ENCODE assay signal across 10 cellular contexts in genomic region chr13:41547253-41548000, GRCh38.
A peak's percentile ranks its signal among the peaks of the same experiment; 100 is the strongest.
DNase-seq lines count a peak whose midpoint lies in the region; ATAC-seq, FAIRE-seq and TF ChIP-seq lines count a peak whose summit lies in the region.
"Had no signal": no experiment of that assay in that cellular context is flagged by ENCODE, and none has a peak within 500 bp of the region (broad histone marks: within the 10 kb centered on the region; RNA-seq: fewer than 3 reads in every experiment).

No MANE protein-coding gene starts in this region.

- H3K36me3 ChIP-seq in upper lobe of right lung, result no peaks in the 10 kb centered on the region

- H3K9me3 ChIP-seq in upper lobe of right lung, result no peaks in the 10 kb centered on the region

- H3K4me3 Mint-ChIP-seq in activated CD4-positive, alpha-beta T cell treated with anti-CD3 and anti-CD28 coated beads, Interleukin-2, amount 10 ng/mL, durations not matched to agents 24 days and 14 days, result no peak overlapping the region

- no peak overlapping the region for H3K27ac Mint-ChIP-seq in activated CD4-positive, alpha-beta T cell treated with anti-CD3 and anti-CD28 coated beads, Interleukin-2, amount 10 ng/mL, durations not matched to agents 24 days and 14 days

- intact Hi-C loops in activated CD4-positive, alpha-beta T cell treated with anti-CD3 and anti-CD28 coated beads, Interleukin-2, amount 10 ng/mL, durations not matched to agents 24 days and 14 days (cut with micrococcal nuclease), result no loop called here
- intact Hi-C loops in upper lobe of right lung (cut with DNase I), result no loop called here

- H3K36me3 Mint-ChIP-seq in activated CD4-positive, alpha-beta T cell treated with anti-CD3 and anti-CD28 coated beads, Interleukin-2, amount 10 ng/mL, durations not matched to agents 24 days and 14 days (ENCODE audit: low read depth), result peaks cover 2% of the 10 kb centered on the region

- H3K4me1 ChIP-seq in upper lobe of right lung, result peaks cover 6% of the 10 kb centered on the region

- H3K4me3 ChIP-seq in upper lobe of right lung, result no peak overlapping the region

- peak overlapping the region; percentile 25 for H3K27ac ChIP-seq in upper lobe of right lung

- H3K27me3 Mint-ChIP-seq in activated CD4-positive, alpha-beta T cell treated with anti-CD3 and anti-CD28 coated beads, Interleukin-2, amount 10 ng/mL, durations not matched to agents 24 days and 14 days, result no peaks in the 10 kb centered on the region

- H3K27me3 ChIP-seq in upper lobe of right lung, result no peaks in the 10 kb centered on the region

- DNase-seq in activated CD4-positive, alpha-beta T cell treated with anti-CD3 and anti-CD28 coated beads, Interleukin-2, amount 10 ng/mL, durations not matched to agents 24 days and 14 days, result peak; percentile 48
- DNase-seq in activated CD4-positive, alpha-beta T cell treated with anti-CD3 and anti-CD28 coated beads, Interleukin-2, amount 50 U/mL, for 4 hours, result no peak
- peak; percentile 99 for DNase-seq in globus pallidus (ENCODE audit: low spot score)
- peak; percentile 90 for DNase-seq in occipital lobe (lab: John Stamatoyannopoulos, UW)
- no peak for DNase-seq in upper lobe of right lung
- DNase-seq in urothelium cell line (ENCODE audit: low spot score), result no peak
- no peak for DNase-seq in left lobe of liver (ENCODE audit: low spot score)
- DNase-seq: 8988T; activated T-cell treated with anti-CD3 and anti-CD28 coated beads, Interleukin-2, amount 50 U/mL, for 48 hours had no signal

- FAIRE-seq in urothelium cell line (lab: Jason Lieb, UNC), result no peak

- peaks cover 8% of the 10 kb centered on the region for H3K9me3 Mint-ChIP-seq in activated CD4-positive, alpha-beta T cell treated with anti-CD3 and anti-CD28 coated beads, Interleukin-2, amount 10 ng/mL, durations not matched to agents 24 days and 14 days

- ATAC-seq in upper lobe of right lung, result peak; percentile 34
- ATAC-seq in left lobe of liver, result no peak
- no peak for ATAC-seq in GM21825 (IDR thresholded peaks at IDR 0.05; ENCODE audit: unreplicated experiment)

- no peak for TF ChIP-seq CTCF in upper lobe of right lung (IDR thresholded peaks at IDR 0.05)

- peaks cover 21% of the 10 kb centered on the region for H3K4me1 Mint-ChIP-seq in activated CD4-positive, alpha-beta T cell treated with anti-CD3 and anti-CD28 coated beads, Interleukin-2, amount 10 ng/mL, durations not matched to agents 24 days and 14 days

Comparison
In these comparisons a context has a peak if more than half of its experiments do, and no peak if none do; other contexts are left out.
1. DNase-seq: peak in activated CD4-positive, alpha-beta T cell treated with anti-CD3 and anti-CD28 coated beads, Interleukin-2, amount 10 ng/mL, durations not matched to agents 24 days and 14 days (single experiment), globus pallidus (single experiment) and occipital lobe (single experiment); none in activated CD4-positive, alpha-beta T cell treated with anti-CD3 and anti-CD28 coated beads, Interleukin-2, amount 50 U/mL, for 4 hours (0 of 2), upper lobe of right lung (single experiment), urothelium cell line (single experiment) and left lobe of liver (single experiment).